In genomic region chr20:258963-259362, GRCh38 we compare ENCODE assay signal across 10 cellular contexts. TPM values are rescaled to one million over a fixed set of nuclear protein-coding genes. Genes with fewer than 3 reads are reported as not detected.
DNase-seq lines count a peak whose midpoint lies in the region; ATAC-seq and TF ChIP-seq lines count a peak whose summit lies in the region.
"Had no signal": no experiment of that assay in that cellular context is flagged by ENCODE, and none has a peak within 500 bp of the region (broad histone marks: within the 10 kb centered on the region; RNA-seq: fewer than 3 reads in every experiment).

No MANE protein-coding gene starts in this region.

- POLR2A ChIA-PET in WTC11 (lab: Charles Lee) = interaction anchor here (0.8 to 0.9 kb wide), 2 partner anchors 9 to 51 kb away, joined by 3 to 4 read pairs; no protein-coding TSS in a partner anchor

- H3K9me3 Mint-ChIP-seq in activated naive CD4-positive, alpha-beta T cell treated with anti-CD3 and anti-CD28 coated beads, Interleukin-2, amount 50 U/mL, for 72 hours = no peaks in the 10 kb centered on the region
- no peaks in the 10 kb centered on the region for H3K9me3 Mint-ChIP-seq in WTC11

- peaks cover 98% of the 10 kb centered on the region for H3K27me3 Mint-ChIP-seq in WTC11 (ENCODE audit: low read depth)

- H3K4me1 Mint-ChIP-seq in WTC11 = no peaks in the 10 kb centered on the region

- H3K4me3 ChIP-seq in astrocyte of the cerebellum (ENCODE audit: low read depth, low read length) = no peak overlapping the region

- H3K36me3 Mint-ChIP-seq in activated naive CD4-positive, alpha-beta T cell treated with anti-CD3 and anti-CD28 coated beads, Interleukin-2, amount 50 U/mL, for 72 hours = no peaks in the 10 kb centered on the region
- no peaks in the 10 kb centered on the region for H3K36me3 Mint-ChIP-seq in WTC11

- no peak for DNase-seq in activated naive CD4-positive, alpha-beta T cell treated with anti-CD3 and anti-CD28 coated beads, Interleukin-2, amount 50 U/mL, for 72 hours (ENCODE audit: low spot score in 2 of 2)
- no peak for DNase-seq in activated naive CD4-positive, alpha-beta T cell treated with anti-CD3 and anti-CD28 coated beads, Interleukin-2, amount 50 U/mL, for 16 hours
- DNase-seq in LHCN-M2 (ENCODE audit: low read depth) (peak; percentile 9), astrocyte of the cerebellum (ENCODE audit: low read depth) (no peak), renal cortical epithelial cell (ENCODE audit: low read depth) (peak; percentile 34), COLO668 (lab: John Stamatoyannopoulos, UW; ENCODE audit: unreplicated experiment) (no peak), WTC11 (ENCODE audit: low spot score) (no peak)
- DNase-seq in stimulated activated naive CD4-positive, alpha-beta T cell treated with Interleukin-2 at 50 U/mL for 16 hours (lab: John Stamatoyannopoulos, UW) = no peak
- DNase-seq: stimulated activated naive CD4-positive, alpha-beta T cell had no signal

- CTCF ChIA-PET in WTC11 (lab: Charles Lee) = interaction anchor here (2.0 to 2.7 kb wide), 3 partner anchors 8 to 72 kb away, joined by 5 to 12 read pairs (median 9); no protein-coding TSS in a partner anchor

- in situ Hi-C loops in astrocyte of the cerebellum (cut with HindIII; ENCODE audit: low sequenced_read_pairs) = no loop called here

- H3K4me3 Mint-ChIP-seq in WTC11 = no peak overlapping the region

- peak; percentile 19 for TF ChIP-seq CTCF in astrocyte of the cerebellum (IDR thresholded peaks at IDR 0.05; ENCODE audit: low read depth, low read length, missing control alignments)
- TF ChIP-seq CTCF in WTC11 (IDR thresholded peaks at IDR 0.05) = no peak

- H3K27ac Mint-ChIP-seq in activated naive CD4-positive, alpha-beta T cell treated with anti-CD3 and anti-CD28 coated beads, Interleukin-2, amount 50 U/mL, for 72 hours = no peak overlapping the region
- H3K27ac Mint-ChIP-seq in WTC11 = no peak overlapping the region

- peak; percentile 28 to 41 for ATAC-seq in activated naive CD4-positive, alpha-beta T cell treated with anti-CD3 and anti-CD28 coated beads, Interleukin-2, amount 50 U/mL, for 72 hours
- ATAC-seq in WTC11 = no peak; the same call in none of the 2 replicates

TF ChIP-seq in WTC11, 78 proteins besides CTCF, POLR2A, EP300 and RAD21:
- TF ChIP-seq ARID4B (CRISPR knock-in tag; IDR thresholded peaks at IDR 0.05; ENCODE audit: borderline replicate concordance) = no peak
- no peak for TF ChIP-seq NFYB (CRISPR knock-in tag; conservative IDR thresholded peaks at IDR 0.05; ENCODE audit: low read depth)

RNA-seq across cellular contexts. Expression of gene DEFB132, which starts 1.4 kb away (rescaled TPM):
- total RNA-seq in activated naive CD4-positive, alpha-beta T cell treated with anti-CD3 and anti-CD28 coated beads, Interleukin-2, amount 50 U/mL, for 72 hours = not detected
- not detected in 2 replicates for total RNA-seq in LHCN-M2 (2014; rRNA removed)
- polyA plus RNA-seq in LHCN-M2 (2012) = not detected
- total RNA-seq in renal cortical epithelial cell = not detected in 2 replicates
- total RNA-seq in WTC11 (2021) = not detected in 3 replicates
- total RNA-seq: pulmonary artery endothelial cell had no signal

RNA-seq across cellular contexts. Expression of gene C20orf96, which starts 31.6 kb away (rescaled TPM):
- 10 to 100 TPM; 10.1 to 10.3 TPM for total RNA-seq in activated naive CD4-positive, alpha-beta T cell treated with anti-CD3 and anti-CD28 coated beads, Interleukin-2, amount 50 U/mL, for 72 hours
- total RNA-seq in LHCN-M2 (2014; rRNA removed) = 2.5 and 2.8 TPM in 2 replicates
- polyA plus RNA-seq in LHCN-M2 (2012) = 4.8 TPM
- 1.9 and 8.5 TPM in 2 replicates for total RNA-seq in renal cortical epithelial cell
- total RNA-seq in WTC11 (2021) = 22.1 to 30.3 TPM (median 27.8 TPM) in 3 replicates

RNA-seq across cellular contexts. Expression of gene DEFB129, which starts 31.9 kb away (rescaled TPM):
- total RNA-seq in activated naive CD4-positive, alpha-beta T cell treated with anti-CD3 and anti-CD28 coated beads, Interleukin-2, amount 50 U/mL, for 72 hours = not detected
- total RNA-seq in LHCN-M2 (2014; rRNA removed) (not detected in 2 replicates), renal cortical epithelial cell (not detected in 2 replicates), WTC11 (2021) (not detected in 3 replicates)
- not detected for polyA plus RNA-seq in LHCN-M2 (2012)
- total RNA-seq: pulmonary artery endothelial cell had no signal

RNA-seq across cellular contexts. Expression of gene ZCCHC3, which starts 38.4 kb away (rescaled TPM):
- total RNA-seq in activated naive CD4-positive, alpha-beta T cell treated with anti-CD3 and anti-CD28 coated beads, Interleukin-2, amount 50 U/mL, for 72 hours = 10 to 100 TPM; 15.4 to 17.0 TPM
- total RNA-seq in LHCN-M2 (2014; rRNA removed) (14.0 and 15.9 TPM in 2 replicates), renal cortical epithelial cell (6.6 and 14.4 TPM in 2 replicates), WTC11 (2021) (43.6 to 54.1 TPM (median 52.6 TPM) in 3 replicates)
- 9.3 TPM for polyA plus RNA-seq in LHCN-M2 (2012)

Comparison
In these comparisons a context has a peak if more than half of its experiments do, and no peak if none do; other contexts are left out.
1. DNase-seq: peak in LHCN-M2 (single experiment) and renal cortical epithelial cell (single experiment); none in activated naive CD4-positive, alpha-beta T cell treated with anti-CD3 and anti-CD28 coated beads, Interleukin-2, amount 50 U/mL, for 72 hours (0 of 2), activated naive CD4-positive, alpha-beta T cell treated with anti-CD3 and anti-CD28 coated beads, Interleukin-2, amount 50 U/mL, for 16 hours (single experiment), astrocyte of the cerebellum (single experiment), COLO668 (single experiment), stimulated activated naive CD4-positive, alpha-beta T cell treated with Interleukin-2 at 50 U/mL for 16 hours (single experiment) and WTC11 (single experiment).